ENCODE assay signal across 1 cellular context in genomic region chr5:97089149-97089801, GRCh38.
TF ChIP-seq lines count a peak whose summit lies in the region.

No MANE protein-coding gene starts in this region.

TF ChIP-seq in H1, 55 proteins besides CTCF, POLR2A, EP300 and RAD21:
- TF ChIP-seq TAF7 (optimal IDR thresholded peaks at IDR 0.05; ENCODE audit: borderline replicate concordance, low read depth, low read length) = no peak
